In the genomic region with DNA sequence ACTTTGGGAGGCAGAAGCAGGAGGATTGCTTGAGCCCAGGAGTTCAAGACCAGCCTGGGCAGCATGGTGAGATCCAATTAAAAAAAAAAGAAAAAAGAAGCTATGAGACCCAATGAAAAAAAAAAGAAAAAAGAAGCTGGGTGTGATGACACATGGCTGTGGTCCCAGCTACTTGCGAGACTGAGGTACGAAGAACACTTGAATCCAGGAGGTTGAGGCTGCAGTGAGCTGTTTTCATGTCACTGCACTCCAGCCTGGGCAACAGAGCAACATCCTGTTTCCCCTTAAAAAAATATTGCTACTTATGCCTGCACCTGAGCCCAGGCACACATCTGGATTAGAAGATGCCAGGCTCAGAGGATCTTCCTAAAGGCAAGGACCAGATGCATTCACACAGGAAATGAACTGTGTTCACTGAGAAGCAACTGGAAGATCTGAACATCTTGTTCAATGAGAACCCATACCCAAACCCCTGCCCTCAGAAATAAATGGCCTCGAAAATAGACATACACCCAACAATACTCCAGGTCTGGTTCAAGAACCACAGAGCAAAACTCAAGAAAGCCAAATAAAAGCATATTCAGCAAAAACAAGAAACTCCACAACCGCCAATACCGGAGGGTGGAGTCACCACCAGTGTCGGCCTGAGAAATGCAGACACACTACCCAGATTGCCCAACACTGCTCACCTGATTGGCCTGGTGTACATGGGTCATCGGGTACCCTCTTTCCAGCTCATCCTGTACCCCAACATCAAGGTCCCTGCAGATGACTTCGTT, we compare ENCODE assay signal across 16 cellular contexts.
"Had no signal": no experiment of that assay in that cellular context is flagged by ENCODE, and none has a peak within 500 bp of the region (broad histone marks: within the 10 kb centered on the region; RNA-seq: fewer than 3 reads in every experiment).

No MANE protein-coding gene starts in this region.

- H3K4me1 ChIP-seq: parathyroid adenoma, uterus had no signal

- H3K4me3 Mint-ChIP-seq: activated T-helper 1 cell treated with anti-CD3 and anti-CD28 coated beads, Interleukin-12 subunit alpha, Interleukin-12 subunit beta, Interleukin-2, Interleukin-4 antibody, amounts not matched to agents 30 ng/mL and 10 ng/mL and 1 ng/mL, durations not matched to agents 14 hours and 24 hours and 36 hours; stimulated activated memory B cell treated with anti-CD40 and anti-IgM and Interleukin-4, amounts not matched to agents 10 μg/mL and 1 μg/mL and 100 μg/mL, for 72 hours had no signal

- H3K27ac Mint-ChIP-seq: activated T-helper 1 cell treated with anti-CD3 and anti-CD28 coated beads, Interleukin-12 subunit alpha, Interleukin-12 subunit beta, Interleukin-2, Interleukin-4 antibody, amounts not matched to agents 30 ng/mL and 10 ng/mL and 1 ng/mL, durations not matched to agents 14 hours and 24 hours and 36 hours; stimulated activated memory B cell treated with anti-CD40 and anti-IgM and Interleukin-4, amounts not matched to agents 10 μg/mL and 1 μg/mL and 100 μg/mL, for 72 hours had no signal

- H2AFZ ChIP-seq: parathyroid adenoma had no signal

- H3K9ac ChIP-seq: parathyroid adenoma had no signal

- ATAC-seq: gastroesophageal sphincter; heart right ventricle; left colon; stimulated activated memory B cell treated with anti-CD40 and anti-IgM and Interleukin-4, amounts not matched to agents 10 μg/mL and 1 μg/mL and 100 μg/mL, for 72 hours had no signal

- H3K36me3 ChIP-seq: brain microvascular endothelial cell, uterus, WERI-Rb-1 had no signal

- H3K27ac ChIP-seq: brain microvascular endothelial cell, gastroesophageal sphincter, heart right ventricle, parathyroid adenoma, tibial artery, uterus, WERI-Rb-1 had no signal

- H3K9me3 ChIP-seq: gastroesophageal sphincter, tibial artery, uterus had no signal

- H3K27me3 ChIP-seq: brain microvascular endothelial cell, gastroesophageal sphincter, heart right ventricle, tibial artery, uterus had no signal

- H3K4me3 ChIP-seq: gastroesophageal sphincter, heart right ventricle, lung, tibial artery, uterus had no signal

- DNase-seq: activated CD4-positive, alpha-beta T cell treated with anti-CD3 and anti-CD28 coated beads, Interleukin-2, amount 50 U/mL, for 48 hours; activated naive CD4-positive, alpha-beta T cell treated with Interleukin-2 at 50 U/mL for 16 hours; anterior cingulate cortex; brain microvascular endothelial cell; dermis blood vessel endothelial cell; heart right ventricle; left colon; midbrain; tibial artery; uterus; WERI-Rb-1 had no signal
